Comparison of ENCODE assay signal across 8 cellular contexts in the genomic region with DNA sequence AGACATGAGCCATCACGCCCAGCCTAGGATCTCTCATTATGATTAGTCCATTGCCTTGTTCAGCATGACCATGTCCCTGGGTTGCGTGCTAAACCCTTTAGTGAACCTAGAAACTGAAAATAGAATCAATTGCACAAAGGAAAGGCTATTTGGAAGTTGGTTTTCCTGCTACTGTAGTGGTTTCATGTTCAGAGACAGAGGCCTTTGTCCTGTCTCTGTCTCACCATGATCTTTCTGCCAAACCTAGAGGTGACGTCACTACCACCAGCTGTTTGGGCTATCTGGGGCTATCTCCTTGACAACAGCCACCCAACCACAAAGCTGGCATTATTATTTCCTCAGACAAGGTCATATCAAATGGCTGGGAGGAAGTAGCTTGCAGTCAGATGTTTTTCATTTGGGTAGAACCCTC. TPM values are rescaled to one million over a fixed set of nuclear protein-coding genes. Genes with fewer than 3 reads are reported as not detected.
DNase-seq lines count a peak whose midpoint lies in the region; ATAC-seq and TF ChIP-seq lines count a peak whose summit lies in the region.

No MANE protein-coding gene starts in this region.

- peaks cover 22% of the 10 kb centered on the region for H3K4me1 Mint-ChIP-seq in activated T-helper 1 cell treated with anti-CD3 and anti-CD28 coated beads, Interleukin-12 subunit alpha, Interleukin-12 subunit beta, Interleukin-2, Interleukin-4 antibody, amounts not matched to agents 30 ng/mL and 10 ng/mL and 1 ng/mL, durations not matched to agents 14 hours and 24 hours and 36 hours (ENCODE audit: low read depth)
- H3K4me1 Mint-ChIP-seq in activated T-cell treated with anti-CD3 and anti-CD28 coated beads, Interleukin-2, amount 50 U/mL, for 24 hours (ENCODE audit: low read depth) = peaks cover 22% of the 10 kb centered on the region

- in situ Hi-C loops in GM13977 (cut with MboI; ENCODE audit: low pct_unique_long_range_greater_than_20kb, low sequenced_read_pairs, unreplicated experiment) = no loop called here

- no peak overlapping the region for H3K4me3 Mint-ChIP-seq in activated T-helper 1 cell treated with anti-CD3 and anti-CD28 coated beads, Interleukin-12 subunit alpha, Interleukin-12 subunit beta, Interleukin-2, Interleukin-4 antibody, amounts not matched to agents 30 ng/mL and 10 ng/mL and 1 ng/mL, durations not matched to agents 14 hours and 24 hours and 36 hours
- no peak overlapping the region for H3K4me3 Mint-ChIP-seq in activated T-cell treated with anti-CD3 and anti-CD28 coated beads, Interleukin-2, amount 50 U/mL, for 24 hours

- peaks cover 3% of the 10 kb centered on the region for H3K27me3 Mint-ChIP-seq in activated T-helper 1 cell treated with anti-CD3 and anti-CD28 coated beads, Interleukin-12 subunit alpha, Interleukin-12 subunit beta, Interleukin-2, Interleukin-4 antibody, amounts not matched to agents 30 ng/mL and 10 ng/mL and 1 ng/mL, durations not matched to agents 14 hours and 24 hours and 36 hours (ENCODE audit: insufficient read depth)
- no peaks in the 10 kb centered on the region for H3K27me3 Mint-ChIP-seq in activated T-cell treated with anti-CD3 and anti-CD28 coated beads, Interleukin-2, amount 50 U/mL, for 24 hours

- peaks cover 5% of the 10 kb centered on the region for H3K9me3 Mint-ChIP-seq in activated T-helper 1 cell treated with anti-CD3 and anti-CD28 coated beads, Interleukin-12 subunit alpha, Interleukin-12 subunit beta, Interleukin-2, Interleukin-4 antibody, amounts not matched to agents 30 ng/mL and 10 ng/mL and 1 ng/mL, durations not matched to agents 14 hours and 24 hours and 36 hours
- peaks cover 4% of the 10 kb centered on the region for H3K9me3 Mint-ChIP-seq in activated T-cell treated with anti-CD3 and anti-CD28 coated beads, Interleukin-2, amount 50 U/mL, for 24 hours

- H3K27me3 ChIP-seq in layer of hippocampus (ENCODE audit: control insufficient read depth, insufficient read depth, low read length) = no peaks in the 10 kb centered on the region

- no peak for TF ChIP-seq CTCF in AG09309 (IDR thresholded peaks at IDR 0.05; ENCODE audit: control insufficient read depth, insufficient read depth, low read depth, low read length, missing control alignments)
- no peak for TF ChIP-seq CTCF in GM13977 (IDR thresholded peaks at IDR 0.05; ENCODE audit: extremely low read depth, insufficient read depth, missing control alignments)

- H3K27ac ChIP-seq in layer of hippocampus (ENCODE audit: low read depth, low read length) = peak overlapping the region; percentile 85

- H3K36me3 Mint-ChIP-seq in activated T-helper 1 cell treated with anti-CD3 and anti-CD28 coated beads, Interleukin-12 subunit alpha, Interleukin-12 subunit beta, Interleukin-2, Interleukin-4 antibody, amounts not matched to agents 30 ng/mL and 10 ng/mL and 1 ng/mL, durations not matched to agents 14 hours and 24 hours and 36 hours (ENCODE audit: low read depth) = peaks cover 12% of the 10 kb centered on the region
- H3K36me3 Mint-ChIP-seq in activated T-cell treated with anti-CD3 and anti-CD28 coated beads, Interleukin-2, amount 50 U/mL, for 24 hours (ENCODE audit: low read depth) = peaks cover 19% of the 10 kb centered on the region

- no peak overlapping the region for H3K27ac Mint-ChIP-seq in activated T-helper 1 cell treated with anti-CD3 and anti-CD28 coated beads, Interleukin-12 subunit alpha, Interleukin-12 subunit beta, Interleukin-2, Interleukin-4 antibody, amounts not matched to agents 30 ng/mL and 10 ng/mL and 1 ng/mL, durations not matched to agents 14 hours and 24 hours and 36 hours
- H3K27ac Mint-ChIP-seq in activated T-cell treated with anti-CD3 and anti-CD28 coated beads, Interleukin-2, amount 50 U/mL, for 24 hours = no peak overlapping the region

- peak; percentile 45 for ATAC-seq in HG03460 (IDR thresholded peaks at IDR 0.05; ENCODE audit: unreplicated experiment)

- DNase-seq in AG09309 (ENCODE audit: low read depth) (peak; percentile 80), GM13977 (ENCODE audit: low spot score) (peak; percentile 60), NOMO-1 (lab: John Stamatoyannopoulos, UW; ENCODE audit: unreplicated experiment in 2 of 2) (peak; percentile 82 to 94), brain pericyte (ENCODE audit: low read depth, low spot score) (peak; percentile 7)
- DNase-seq in activated T-helper 1 cell treated with anti-CD3 and anti-CD28 coated beads, Interleukin-12 subunit alpha, Interleukin-12 subunit beta, Interleukin-2, Interleukin-4 antibody, amounts not matched to agents 30 ng/mL and 10 ng/mL and 1 ng/mL, durations not matched to agents 14 hours and 24 hours and 36 hours (ENCODE audit: low spot score) = no peak
- DNase-seq in activated T-cell treated with anti-CD3 and anti-CD28 coated beads, Interleukin-2, amount 50 U/mL, for 24 hours = no peak

- H3K4me3 ChIP-seq in AG09309 (ENCODE audit: control insufficient read depth, low read depth, low read length) = no peak overlapping the region

- intact Hi-C loops in activated T-helper 1 cell treated with anti-CD3 and anti-CD28 coated beads, Interleukin-12 subunit alpha, Interleukin-12 subunit beta, Interleukin-2, Interleukin-4 antibody, amounts not matched to agents 30 ng/mL and 10 ng/mL and 1 ng/mL, durations not matched to agents 14 hours and 24 hours and 36 hours (cut with micrococcal nuclease) = no loop called here

RNA-seq across cellular contexts. Expression of gene CDK5RAP2, which starts 4.0 kb away (rescaled TPM):
- total RNA-seq in activated T-helper 1 cell treated with anti-CD3 and anti-CD28 coated beads, Interleukin-12 subunit alpha, Interleukin-12 subunit beta, Interleukin-2, Interleukin-4 antibody, amounts not matched to agents 30 ng/mL and 10 ng/mL and 1 ng/mL, durations not matched to agents 14 hours and 24 hours and 36 hours = 60.3 and 66.7 TPM in 2 replicates

Comparison
In these comparisons a context has a peak if more than half of its experiments do, and no peak if none do; other contexts are left out.
1. DNase-seq: peak in AG09309 (single experiment), GM13977 (single experiment), NOMO-1 (2 of 2) and brain pericyte (single experiment); none in activated T-helper 1 cell treated with anti-CD3 and anti-CD28 coated beads, Interleukin-12 subunit alpha, Interleukin-12 subunit beta, Interleukin-2, Interleukin-4 antibody, amounts not matched to agents 30 ng/mL and 10 ng/mL and 1 ng/mL, durations not matched to agents 14 hours and 24 hours and 36 hours (single experiment) and activated T-cell treated with anti-CD3 and anti-CD28 coated beads, Interleukin-2, amount 50 U/mL, for 24 hours (single experiment).